Comparison of ENCODE assay signal across 11 cellular contexts in the genomic region with DNA sequence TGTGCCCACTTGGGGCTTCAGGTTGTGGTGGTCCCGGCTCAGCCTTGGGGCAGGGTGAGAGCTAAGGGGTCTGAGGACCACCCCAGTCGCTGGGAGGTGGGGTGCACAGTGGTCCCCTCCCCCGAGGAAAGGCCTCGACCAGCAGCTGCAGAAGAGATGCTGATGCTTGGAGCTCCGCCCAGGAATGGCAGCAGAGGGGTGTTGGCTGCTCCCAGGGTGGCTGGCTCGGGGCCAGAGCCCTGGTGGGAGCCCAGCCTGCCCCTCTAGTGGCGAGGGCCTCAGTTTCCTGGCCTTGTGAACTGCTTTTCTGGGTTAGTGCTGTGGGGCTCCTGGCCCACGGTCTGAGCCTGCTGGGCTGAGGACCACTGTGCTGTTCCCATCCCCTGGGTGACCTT. TPM values are rescaled to one million over a fixed set of nuclear protein-coding genes. Genes with fewer than 3 reads are reported as not detected.
DNase-seq lines count a peak whose midpoint lies in the region; ATAC-seq, FAIRE-seq and TF ChIP-seq lines count a peak whose summit lies in the region.
"Had no signal": no experiment of that assay in that cellular context is flagged by ENCODE, and none has a peak within 500 bp of the region (broad histone marks: within the 10 kb centered on the region; RNA-seq: fewer than 3 reads in every experiment).

No MANE protein-coding gene starts in this region.

- FAIRE-seq in GM12878 (lab: Jason Lieb, UNC): no peak

- H3K4me1 ChIP-seq in cardiac muscle cell (ENCODE audit: low read depth) (peaks cover 6% of the 10 kb centered on the region), GM12878 (ENCODE audit: control insufficient read depth, insufficient read depth, low read length) (no peaks in the 10 kb centered on the region), mesenchymal stem cell (ENCODE audit: control insufficient read depth, insufficient read depth, low read depth, low read length) (peaks cover 23% of the 10 kb centered on the region)

- H3K4me2 ChIP-seq in GM12878 (ENCODE audit: control insufficient read depth, insufficient read depth) (no peak overlapping the region), mesenchymal stem cell (ENCODE audit: low read length, poor library complexity, severe bottlenecking) (peak overlapping the region; percentile 77)

- no peak overlapping the region for H3K27ac ChIP-seq in cardiac muscle cell
- no peak overlapping the region for H3K27ac ChIP-seq in GM12878 (ENCODE audit: control insufficient read depth, insufficient read depth)
- no peak overlapping the region for H3K27ac ChIP-seq in mesenchymal stem cell (ENCODE audit: low read length, poor library complexity, severe bottlenecking)

- no peak for TF ChIP-seq POLR2A in GM12878 (IDR thresholded peaks at IDR 0.05; ENCODE audit: low read depth, low read length)

- no peak overlapping the region for H3K23ac ChIP-seq in mesenchymal stem cell (ENCODE audit: low read length in 2 of 2)

- no peak overlapping the region for H4K91ac ChIP-seq in mesenchymal stem cell (ENCODE audit: low read length)

- H2BK5ac ChIP-seq in mesenchymal stem cell (ENCODE audit: low read depth, low read length, poor library complexity, severe bottlenecking): no peak overlapping the region

- H4K8ac ChIP-seq in mesenchymal stem cell (ENCODE audit: low read length): peak overlapping the region; percentile 8

- RAD21 ChIA-PET in GM12878 (lab: Charles Lee; ENCODE audit: unreplicated experiment): no interaction called here

- no peak overlapping the region for H2BK15ac ChIP-seq in mesenchymal stem cell (ENCODE audit: low read depth, poor library complexity, severe bottlenecking)

- no peak overlapping the region for H3K4ac ChIP-seq in mesenchymal stem cell (ENCODE audit: low read depth in 1 of 2, low read length in 2 of 2)

- intact Hi-C loops in cardiac septum (cut with DNase I) (no loop called here), GM12878 (cut with micrococcal nuclease; ENCODE audit: unreplicated experiment) (no loop called here)

- H3K18ac ChIP-seq in mesenchymal stem cell (ENCODE audit: low read depth in 1 of 2, low read length in 2 of 2): no peak overlapping the region

- CTCF ChIA-PET in GM12878 (lab: Yijun Ruan, JAX): interaction anchor here (0.6 to 1.7 kb wide), 2 partner anchors 13 to 29 kb away, joined by 3 to 8 read pairs; a partner anchor contains a TSS

- H3K27me3 ChIP-seq in cardiac muscle cell: no peaks in the 10 kb centered on the region
- peaks cover 2 to 7% of the 10 kb centered on the region in 2 experiments for H3K27me3 ChIP-seq in GM12878 (replicated peaks in 1 of 2; ENCODE audit: control insufficient read depth in 2 of 2, insufficient read depth in 2 of 2, low read length in 1 of 2)
- H3K27me3 ChIP-seq in mesenchymal stem cell (ENCODE audit: control insufficient read depth in 1 of 2, insufficient read depth in 1 of 2, low read length in 2 of 2): peaks cover 4 to 42% of the 10 kb centered on the region in 2 experiments

- no peak overlapping the region for H3K14ac ChIP-seq in mesenchymal stem cell (ENCODE audit: low read length in 2 of 2)

- H2BK120ac ChIP-seq in mesenchymal stem cell (ENCODE audit: low read depth, low read length): no peak overlapping the region

- no peak for DNase-seq in cardiac muscle cell (ENCODE audit: low read depth in 1 of 2, low spot score in 1 of 2)
- DNase-seq in cardiac septum (ENCODE audit: low spot score): no peak
- no peak for DNase-seq in GM12878 (ENCODE audit: low read depth, low spot score)
- DNase-seq in mesenchymal stem cell: no peak
- DNase-seq in stimulated activated naive CD4-positive, alpha-beta T cell treated with Interleukin-2 at 50 U/mL for 16 hours (lab: John Stamatoyannopoulos, UW): no peak
- DNase-seq in stimulated activated CD4-positive, alpha-beta T cell treated with anti-CD3 and anti-CD28 coated beads, Interleukin-2, amount 100 ng/mL, for 24 hours: no peak
- DNase-seq: activated CD4-positive, alpha-beta T cell treated with anti-CD3 and anti-CD28 coated beads, Interleukin-2, amount 50 U/mL, for 4 hours; CD4-positive, alpha-beta memory T cell had no signal

- H3K4me3 ChIP-seq in cardiac muscle cell: peak overlapping the region; percentile 88
- H3K4me3 ChIP-seq in GM12878: no peak overlapping the region
- no peak overlapping the region for H3K4me3 ChIP-seq in mesenchymal stem cell (ENCODE audit: insufficient read depth in 1 of 2, low read depth in 1 of 2, low read length in 2 of 2)

- TF ChIP-seq CTCF in cardiac muscle cell (IDR thresholded peaks at IDR 0.05; ENCODE audit: low read depth, low read length): no peak
- no peak for TF ChIP-seq CTCF in GM12878 (IDR thresholded peaks at IDR 0.05 in 2 of 3, conservative IDR thresholded peaks at IDR 0.05 in 1 of 3; ENCODE audit: control insufficient read depth in 2 of 3, extremely low read depth in 1 of 3, insufficient read depth in 1 of 3, low read depth in 3 of 3, low read length in 3 of 3)

- no peak for TF ChIP-seq EP300 in GM12878 (IDR thresholded peaks at IDR 0.05; ENCODE audit: borderline replicate concordance in 1 of 2, control insufficient read depth in 1 of 2, low read depth in 2 of 2, low read length in 2 of 2)

- ATAC-seq in GM12878 (0 out of 3 replicates have a peak, but pooled peaks have one; percentile 15), esophagus mucosa (no peak), HG03342 (IDR thresholded peaks at IDR 0.05; ENCODE audit: unreplicated experiment) (no peak)

- no peak overlapping the region for H2AFZ ChIP-seq in GM12878 (ENCODE audit: control insufficient read depth, low read depth, low read length)
- no peak overlapping the region for H2AFZ ChIP-seq in mesenchymal stem cell (ENCODE audit: low read depth, low read length)

- TF ChIP-seq RAD21 in GM12878 (IDR thresholded peaks at IDR 0.05; ENCODE audit: insufficient read depth, low read depth, low read length): no peak

- H3K79me2 ChIP-seq in GM12878 (ENCODE audit: control insufficient read depth, insufficient read depth, low read length): no peaks in the 10 kb centered on the region

- POLR2A ChIA-PET in GM12878 (lab: Charles Lee): no interaction called here

- H4K20me1 ChIP-seq in GM12878 (ENCODE audit: control insufficient read depth, insufficient read depth): no peaks in the 10 kb centered on the region

- H3K9me3 ChIP-seq in cardiac muscle cell (ENCODE audit: low read depth) (no peaks in the 10 kb centered on the region), GM12878 (replicated peaks; ENCODE audit: control insufficient read depth, insufficient read depth, low read length) (no peaks in the 10 kb centered on the region), mesenchymal stem cell (ENCODE audit: control insufficient read depth, low read length) (no peaks in the 10 kb centered on the region)

- H3K79me1 ChIP-seq in mesenchymal stem cell (replicated peaks; ENCODE audit: low read length, poor library complexity, severe bottlenecking): peaks cover 3% of the 10 kb centered on the region

- no peak overlapping the region for H2BK12ac ChIP-seq in mesenchymal stem cell (ENCODE audit: low read length in 2 of 2)

- no peak overlapping the region for H3K9ac ChIP-seq in GM12878 (ENCODE audit: control insufficient read depth, insufficient read depth, low read length)
- H3K9ac ChIP-seq in mesenchymal stem cell (ENCODE audit: low read length): no peak overlapping the region

- in situ Hi-C loops in GM12878 (cut with MboI): no loop called here

- 10% methylated on average over 8 of the region's 8 CpGs for WGBS in GM12878 (ENCODE audit: insufficient coverage, insufficient replicate concordance, low lambda C conversion rate, missing lambda C conversion rate)
- 81% methylated on average over 8 of the region's 8 CpGs for WGBS in mesenchymal stem cell

- BruUV-seq in GM12878 (replicated peaks; lab: Mats Ljungman, UMichigan): no TSS peak

- SMC1A ChIA-PET in GM12878 (lab: Charles Lee; ENCODE audit: uncharacterized antibody, unreplicated experiment): no interaction called here

- H2AK5ac ChIP-seq in mesenchymal stem cell (ENCODE audit: low read length, severe bottlenecking): no peak overlapping the region

- H3K36me3 ChIP-seq in cardiac muscle cell (peaks cover 2% of the 10 kb centered on the region), GM12878 (ENCODE audit: control insufficient read depth in 2 of 2, insufficient read depth in 2 of 2, low read length in 1 of 2) (no peaks in the 10 kb centered on the region), mesenchymal stem cell (ENCODE audit: control insufficient read depth in 1 of 2, insufficient read depth in 2 of 2, low read depth in 1 of 2, low read length in 2 of 2) (peaks cover 0 to 6% of the 10 kb centered on the region in 2 experiments)

RNA-seq across cellular contexts. Expression of a gene that starts 1.2 kb away (rescaled TPM):
- total RNA-seq in cardiac muscle cell: 163 and 188 TPM in 2 replicates
- 162 and 190 TPM in 2 replicates for polyA plus RNA-seq in cardiac muscle cell
- total RNA-seq in cardiac septum: 28.3 TPM
- total RNA-seq in GM12878 (2013; cell fraction: nucleolus; rRNA removed): 0.32 and 0.58 TPM in 2 replicates
- total RNA-seq in GM12878 (2014; rRNA removed): 0.11 and 0.28 TPM in 2 replicates
- total RNA-seq in GM12878 (2014; rRNA removed; fragmentation: Illumina TruSeq; extraction: Trizol): 0.09 TPM in 2 replicates
- 0.21 and 0.32 TPM in 2 replicates for total RNA-seq in GM12878 (2021)
- 0.37 TPM for polyA plus RNA-seq in GM12878 (2011; ENCODE audit: low read depth)
- 0.06 and 0.12 TPM in 2 replicates for polyA plus RNA-seq in GM12878 (2011; rRNA removed)
- 0.15 and 0.30 TPM in 2 replicates for polyA plus RNA-seq in GM12878 (2011; cell fraction: cytosol; rRNA removed)
- 1.1 and 1.4 TPM in 2 replicates for polyA plus RNA-seq in GM12878 (2011; cell fraction: nucleus; rRNA removed)
- 0.85 and 1.1 TPM in 2 replicates for polyA plus RNA-seq in GM12878 (2012)
- not detected in 2 replicates for polyA plus RNA-seq in GM12878 (2014; fragmentation: Illumina TruSeq; extraction: Trizol)
- not detected for polyA plus RNA-seq in GM12878 (2014; fragmentation: Nextera tagmentation; extraction: Ambion mirVana)
- polyA plus RNA-seq in GM12878 (2014; rRNA removed): 0.16 and 0.20 TPM in 2 replicates
- polyA plus RNA-seq in GM12878 (2016; fragmentation: Nextera tagmentation; extraction: Ambion mirVana): under 1 TPM; 0.08 to 0.13 TPM
- 0.15 and 0.22 TPM in 2 replicates for polyA minus RNA-seq in GM12878 (2011; rRNA and poly(A)+ RNA removed)
- not detected in 2 replicates for polyA minus RNA-seq in GM12878 (2011; cell fraction: cytosol; rRNA and poly(A)+ RNA removed)
- 0.12 and 0.19 TPM in 2 replicates for polyA minus RNA-seq in GM12878 (2011; cell fraction: nucleus; rRNA and poly(A)+ RNA removed)
- polyA plus RNA-seq in mesenchymal stem cell (2013, experiment 1 of 2): 5.0 TPM
- 4.6 TPM for polyA plus RNA-seq in mesenchymal stem cell (2013, experiment 2 of 2)
- total RNA-seq in esophagus mucosa: 0.76 TPM
- total RNA-seq: CD4-positive, alpha-beta memory T cell had no signal
- polyA plus RNA-seq: CD4-positive, alpha-beta memory T cell had no signal

RNA-seq across cellular contexts. Expression of a gene that starts 26.3 kb away (rescaled TPM):
- total RNA-seq in cardiac muscle cell (59.0 and 72.5 TPM in 2 replicates), cardiac septum (48.4 TPM), GM12878 (2014; rRNA removed) (16.2 and 18.9 TPM in 2 replicates), GM12878 (2014; rRNA removed; fragmentation: Illumina TruSeq; extraction: Trizol) (6.8 and 7.1 TPM in 2 replicates), GM12878 (2021) (22.5 TPM in 2 replicates), esophagus mucosa (91.7 TPM)
- polyA plus RNA-seq in cardiac muscle cell (103 and 104 TPM in 2 replicates), GM12878 (2011; rRNA removed) (6.5 and 17.5 TPM in 2 replicates), GM12878 (2014; fragmentation: Illumina TruSeq; extraction: Trizol) (0.92 and 6.0 TPM in 2 replicates), GM12878 (2014; fragmentation: Nextera tagmentation; extraction: Ambion mirVana) (under 1 TPM; 0.10 to 0.47 TPM), GM12878 (2014; rRNA removed) (25.4 and 28.5 TPM in 2 replicates), GM12878 (2016; fragmentation: Nextera tagmentation; extraction: Ambion mirVana) (10 to 100 TPM; 19.5 to 23.7 TPM)
- 16.2 and 18.7 TPM in 2 replicates for total RNA-seq in GM12878 (2013; cell fraction: nucleolus; rRNA removed)
- 3.2 TPM for polyA plus RNA-seq in GM12878 (2011; ENCODE audit: low read depth)
- polyA plus RNA-seq in GM12878 (2011; cell fraction: cytosol; rRNA removed): 26.4 and 33.7 TPM in 2 replicates
- polyA plus RNA-seq in GM12878 (2011; cell fraction: nucleus; rRNA removed): 27.6 and 27.8 TPM in 2 replicates
- 13.6 and 14.9 TPM in 2 replicates for polyA plus RNA-seq in GM12878 (2012)
- polyA minus RNA-seq in GM12878 (2011; rRNA and poly(A)+ RNA removed): 11.4 and 17.3 TPM in 2 replicates
- polyA minus RNA-seq in GM12878 (2011; cell fraction: cytosol; rRNA and poly(A)+ RNA removed): 7.8 and 9.6 TPM in 2 replicates
- 7.3 and 8.8 TPM in 2 replicates for polyA minus RNA-seq in GM12878 (2011; cell fraction: nucleus; rRNA and poly(A)+ RNA removed)
- polyA plus RNA-seq in mesenchymal stem cell (2013, experiment 1 of 2): 38.4 TPM
- polyA plus RNA-seq in mesenchymal stem cell (2013, experiment 2 of 2): 36.4 TPM

RNA-seq across cellular contexts. Expression of a gene that starts 29.2 kb away (rescaled TPM):
- 0.63 TPM in 1 of 2 replicates, not detected in the other for total RNA-seq in cardiac muscle cell
- polyA plus RNA-seq in cardiac muscle cell: 0.25 and 0.71 TPM in 2 replicates
- 3.3 TPM for total RNA-seq in cardiac septum
- total RNA-seq in GM12878 (2013; cell fraction: nucleolus; rRNA removed): 1.1 and 1.3 TPM in 2 replicates
- 0.06 TPM in 1 of 2 replicates, not detected in the other for total RNA-seq in GM12878 (2014; rRNA removed)
- total RNA-seq in GM12878 (2014; rRNA removed; fragmentation: Illumina TruSeq; extraction: Trizol): 0.18 and 0.28 TPM in 2 replicates
- total RNA-seq in GM12878 (2021): 0.21 and 0.51 TPM in 2 replicates
- polyA plus RNA-seq in GM12878 (2011; ENCODE audit: low read depth): 0.14 TPM
- 1.3 TPM in 2 replicates for polyA plus RNA-seq in GM12878 (2011; rRNA removed)
- polyA plus RNA-seq in GM12878 (2011; cell fraction: cytosol; rRNA removed): 2.2 TPM in 2 replicates
- 2.0 and 2.8 TPM in 2 replicates for polyA plus RNA-seq in GM12878 (2011; cell fraction: nucleus; rRNA removed)
- polyA plus RNA-seq in GM12878 (2012): 0.37 and 0.56 TPM in 2 replicates
- 0.16 TPM in 1 of 2 replicates, not detected in the other for polyA plus RNA-seq in GM12878 (2014; fragmentation: Illumina TruSeq; extraction: Trizol)
- under 1 TPM in 1 of 2 experiments, not detected in 1; 0.11 TPM for polyA plus RNA-seq in GM12878 (2014; fragmentation: Nextera tagmentation; extraction: Ambion mirVana)
- 0.06 and 0.35 TPM in 2 replicates for polyA plus RNA-seq in GM12878 (2014; rRNA removed)
- 1 to 10 TPM in 1 of 2 experiments, under 1 TPM in 1; 0.39 to 1.1 TPM for polyA plus RNA-seq in GM12878 (2016; fragmentation: Nextera tagmentation; extraction: Ambion mirVana)
- 1.2 and 1.7 TPM in 2 replicates for polyA minus RNA-seq in GM12878 (2011; rRNA and poly(A)+ RNA removed)
- polyA minus RNA-seq in GM12878 (2011; cell fraction: cytosol; rRNA and poly(A)+ RNA removed): 0.67 TPM in 1 of 2 replicates, not detected in the other
- 0.19 and 1.1 TPM in 2 replicates for polyA minus RNA-seq in GM12878 (2011; cell fraction: nucleus; rRNA and poly(A)+ RNA removed)
- polyA plus RNA-seq in mesenchymal stem cell (2013, experiment 1 of 2): not detected
- not detected for polyA plus RNA-seq in mesenchymal stem cell (2013, experiment 2 of 2)
- 1.3 TPM for total RNA-seq in esophagus mucosa
- total RNA-seq: NCI-H460 had no signal

RNA-seq across cellular contexts. Expression of a gene that starts 34.8 kb away (rescaled TPM):
- total RNA-seq in cardiac muscle cell: not detected in 2 replicates
- polyA plus RNA-seq in cardiac muscle cell: not detected in 2 replicates
- 4.5 TPM for total RNA-seq in cardiac septum
- total RNA-seq in GM12878 (2013; cell fraction: nucleolus; rRNA removed): not detected in 2 replicates
- total RNA-seq in GM12878 (2014; rRNA removed): not detected in 2 replicates
- not detected in 2 replicates for total RNA-seq in GM12878 (2014; rRNA removed; fragmentation: Illumina TruSeq; extraction: Trizol)
- not detected in 2 replicates for total RNA-seq in GM12878 (2021)
- polyA plus RNA-seq in GM12878 (2011; ENCODE audit: low read depth): not detected
- polyA plus RNA-seq in GM12878 (2011; rRNA removed): not detected in 2 replicates
- not detected in 2 replicates for polyA plus RNA-seq in GM12878 (2011; cell fraction: cytosol; rRNA removed)
- not detected in 2 replicates for polyA plus RNA-seq in GM12878 (2011; cell fraction: nucleus; rRNA removed)
- not detected in 2 replicates for polyA plus RNA-seq in GM12878 (2012)
- polyA plus RNA-seq in GM12878 (2014; fragmentation: Illumina TruSeq; extraction: Trizol): not detected in 2 replicates
- polyA plus RNA-seq in GM12878 (2014; fragmentation: Nextera tagmentation; extraction: Ambion mirVana): not detected
- not detected in 2 replicates for polyA plus RNA-seq in GM12878 (2014; rRNA removed)
- polyA plus RNA-seq in GM12878 (2016; fragmentation: Nextera tagmentation; extraction: Ambion mirVana): not detected
- not detected in 2 replicates for polyA minus RNA-seq in GM12878 (2011; rRNA and poly(A)+ RNA removed)
- polyA minus RNA-seq in GM12878 (2011; cell fraction: cytosol; rRNA and poly(A)+ RNA removed): not detected in 2 replicates
- polyA minus RNA-seq in GM12878 (2011; cell fraction: nucleus; rRNA and poly(A)+ RNA removed): not detected in 2 replicates
- not detected for polyA plus RNA-seq in mesenchymal stem cell (2013, experiment 1 of 2)
- polyA plus RNA-seq in mesenchymal stem cell (2013, experiment 2 of 2): not detected
- total RNA-seq in esophagus mucosa: 3.8 TPM
- total RNA-seq: CD4-positive, alpha-beta memory T cell; NCI-H460 had no signal
- polyA plus RNA-seq: CD4-positive, alpha-beta memory T cell had no signal

RNA-seq across cellular contexts. Expression of a gene that starts 44.5 kb away (rescaled TPM):
- total RNA-seq in cardiac muscle cell: not detected in 2 replicates
- polyA plus RNA-seq in cardiac muscle cell: 0.81 TPM in 1 of 2 replicates, not detected in the other
- not detected for total RNA-seq in cardiac septum
- total RNA-seq in GM12878 (2013; cell fraction: nucleolus; rRNA removed): not detected in 2 replicates
- not detected in 2 replicates for total RNA-seq in GM12878 (2014; rRNA removed)
- not detected in 2 replicates for total RNA-seq in GM12878 (2014; rRNA removed; fragmentation: Illumina TruSeq; extraction: Trizol)
- total RNA-seq in GM12878 (2021): not detected in 2 replicates
- polyA plus RNA-seq in GM12878 (2011; ENCODE audit: low read depth): not detected
- polyA plus RNA-seq in GM12878 (2011; rRNA removed): not detected in 2 replicates
- not detected in 2 replicates for polyA plus RNA-seq in GM12878 (2011; cell fraction: cytosol; rRNA removed)
- not detected in 2 replicates for polyA plus RNA-seq in GM12878 (2011; cell fraction: nucleus; rRNA removed)
- not detected in 2 replicates for polyA plus RNA-seq in GM12878 (2012)
- not detected in 2 replicates for polyA plus RNA-seq in GM12878 (2014; fragmentation: Illumina TruSeq; extraction: Trizol)
- polyA plus RNA-seq in GM12878 (2014; fragmentation: Nextera tagmentation; extraction: Ambion mirVana): not detected
- polyA plus RNA-seq in GM12878 (2014; rRNA removed): not detected in 2 replicates
- polyA plus RNA-seq in GM12878 (2016; fragmentation: Nextera tagmentation; extraction: Ambion mirVana): not detected
- polyA minus RNA-seq in GM12878 (2011; rRNA and poly(A)+ RNA removed): not detected in 2 replicates
- polyA minus RNA-seq in GM12878 (2011; cell fraction: cytosol; rRNA and poly(A)+ RNA removed): not detected in 2 replicates
- polyA minus RNA-seq in GM12878 (2011; cell fraction: nucleus; rRNA and poly(A)+ RNA removed): not detected in 2 replicates
- not detected for polyA plus RNA-seq in mesenchymal stem cell (2013, experiment 1 of 2)
- not detected for polyA plus RNA-seq in mesenchymal stem cell (2013, experiment 2 of 2)
- total RNA-seq in esophagus mucosa: not detected
- total RNA-seq: CD4-positive, alpha-beta memory T cell; NCI-H460 had no signal

Comparison
In these comparisons a context has a peak if more than half of its experiments do, and no peak if none do; other contexts are left out.
1. RNA of a gene that starts 1.2 kb away (total RNA-seq): 163 to 188 TPM in cardiac muscle cell and 28.3 TPM in cardiac septum (single experiment); 0.76 TPM in esophagus mucosa (single experiment) and 0.09 to 0.58 TPM in GM12878; every median in the first group is over 10 times any median in the second.